In the genomic region with DNA sequence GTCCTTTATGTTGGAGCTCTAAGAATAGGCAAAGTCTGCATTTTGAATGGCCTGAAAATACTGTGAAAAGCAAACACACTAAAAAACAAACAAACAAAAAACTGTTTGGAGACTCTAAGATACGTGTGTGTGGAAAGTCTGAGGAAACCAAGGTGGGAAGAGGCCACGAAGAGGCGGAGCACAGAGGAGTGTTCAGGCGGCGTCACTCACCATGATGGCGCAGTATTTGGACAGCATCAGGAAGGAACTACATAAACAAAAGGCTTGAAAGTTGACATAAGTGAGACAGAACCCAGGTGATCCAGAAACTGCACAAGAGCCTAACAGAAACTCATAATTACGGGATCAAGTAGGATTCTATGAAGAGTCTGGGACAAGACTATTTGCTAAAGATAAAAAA, we compare ENCODE assay signal across 1 cellular context.
TF ChIP-seq lines count a peak whose summit lies in the region.

No MANE protein-coding gene starts in this region.

TF ChIP-seq in K562, 482 proteins besides CTCF, POLR2A, EP300 and RAD21 (continued from another document):
- no peak for TF ChIP-seq ZBTB40 (IDR thresholded peaks at IDR 0.05)
- TF ChIP-seq ZBTB40 (CRISPR knock-in tag; IDR thresholded peaks at IDR 0.05): no peak
- no peak for TF ChIP-seq FOS (IDR thresholded peaks at IDR 0.05; ENCODE audit: extremely low read depth, insufficient read length)
